16 cellular contexts compared by ENCODE assay signal in the genomic region with DNA sequence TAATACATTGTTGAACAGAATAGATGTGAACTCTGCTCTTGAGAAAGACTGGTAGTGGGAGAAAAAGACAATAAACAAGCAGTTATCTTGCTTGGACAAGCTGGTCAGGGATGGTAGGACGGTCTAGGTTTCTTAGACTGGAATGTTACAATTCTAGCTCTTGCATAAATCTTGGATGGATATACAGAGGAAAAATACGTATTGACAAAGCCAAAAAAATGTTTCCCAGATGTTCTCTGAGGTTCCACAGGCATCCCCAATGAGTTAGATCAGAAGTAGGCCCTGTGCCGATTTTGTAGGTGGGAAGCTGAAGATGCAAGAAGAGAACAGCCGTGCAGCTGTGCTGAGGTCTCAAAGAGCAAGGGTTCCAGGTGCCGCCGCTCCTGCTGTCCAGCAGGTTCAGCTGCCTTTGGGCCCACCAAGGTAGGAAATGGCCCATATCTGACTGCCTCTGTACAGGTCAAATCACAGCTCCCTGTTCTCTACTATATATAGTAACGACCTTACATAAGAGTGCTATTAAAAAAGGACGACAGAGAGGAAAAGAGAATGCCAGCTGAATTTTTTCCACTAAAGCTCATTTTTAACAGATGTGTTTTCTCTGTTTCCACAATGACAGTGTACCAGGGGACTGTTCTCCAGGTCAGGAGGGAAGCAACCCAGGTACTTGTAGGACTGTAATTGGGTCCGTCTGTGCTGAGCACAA.
DNase-seq lines count a peak whose midpoint lies in the region; ATAC-seq and TF ChIP-seq lines count a peak whose summit lies in the region.
"Had no signal": no experiment of that assay in that cellular context is flagged by ENCODE, and none has a peak within 500 bp of the region (broad histone marks: within the 10 kb centered on the region; RNA-seq: fewer than 3 reads in every experiment).

No MANE protein-coding gene starts in this region.

- TF ChIP-seq CTCF in AG10803 (conservative IDR thresholded peaks at IDR 0.05; ENCODE audit: low read length) = no peak
- no peak for TF ChIP-seq CTCF in brain (conservative IDR thresholded peaks at IDR 0.05)
- TF ChIP-seq CTCF in right atrium auricular region (IDR thresholded peaks at IDR 0.05) = no peak
- TF ChIP-seq CTCF in gastrocnemius medialis (IDR thresholded peaks at IDR 0.05 in 4 of 5, conservative IDR thresholded peaks at IDR 0.05 in 1 of 5) = no peak

- ATAC-seq in gastrocnemius medialis = peak; percentile 81 to 86
- ATAC-seq in activated T-cell treated with anti-CD3 and anti-CD28 coated beads, Interleukin-2, amount 50 U/mL, for 72 hours (replicated peaks in 1 of 2) = no peak
- ATAC-seq in HG02938 (IDR thresholded peaks at IDR 0.05; ENCODE audit: unreplicated experiment) = no peak
- ATAC-seq: activated T-cell treated with anti-CD3 and anti-CD28 coated beads, Interleukin-2, amount 50 U/mL, for 4 hours had no signal

- no peak overlapping the region for H3K4me3 ChIP-seq in AG10803 (ENCODE audit: low read length)
- H3K4me3 ChIP-seq in right atrium auricular region = no peak overlapping the region
- H3K4me3 ChIP-seq in gastrocnemius medialis = peak overlapping the region in 2 of 4 donors; percentile 18 to 24

- peaks cover 71% of the 10 kb centered on the region for H3K36me3 Mint-ChIP-seq in brain
- H3K36me3 Mint-ChIP-seq in activated T-cell treated with anti-CD3 and anti-CD28 coated beads, Interleukin-2, amount 50 U/mL, for 72 hours (ENCODE audit: insufficient read depth in 2 of 2) = peaks cover 0 to 2% of the 10 kb centered on the region in 2 donors

- peak; percentile 95 for DNase-seq in AG10803 (ENCODE audit: low read depth)
- no peak for DNase-seq in right atrium auricular region (ENCODE audit: low spot score)
- peak in 1 of 2 donors; percentile 47 for DNase-seq in gastrocnemius medialis
- DNase-seq in activated T-cell treated with anti-CD3 and anti-CD28 coated beads, Interleukin-2, amount 50 U/mL, for 72 hours = no peak
- no peak for DNase-seq in AG08396 (ENCODE audit: low spot score)
- no peak for DNase-seq in activated naive CD4-positive, alpha-beta T cell treated with Interleukin-2 at 50 U/mL for 16 hours
- DNase-seq: activated CD4-positive, alpha-beta T cell treated with anti-CD3 and anti-CD28 coated beads for 4 hours; activated T-cell treated with anti-CD3 and anti-CD28 coated beads, Interleukin-2, amount 50 U/mL, for 4 hours; brain microvascular endothelial cell; H9; midbrain; NCI-H2227 treated with DMSO at 0.1 percent for 48 hours; retina had no signal

- H3K4me1 ChIP-seq in right atrium auricular region (peaks cover 0 to 77% of the 10 kb centered on the region in 2 donors), gastrocnemius medialis (peaks cover 53 to 62% of the 10 kb centered on the region in 2 donors)

- no peaks in the 10 kb centered on the region for H3K27me3 Mint-ChIP-seq in brain
- peaks cover 27% of the 10 kb centered on the region for H3K27me3 Mint-ChIP-seq in activated T-cell treated with anti-CD3 and anti-CD28 coated beads, Interleukin-2, amount 50 U/mL, for 72 hours (ENCODE audit: low read depth)

- H3K4me1 Mint-ChIP-seq in brain = peaks cover 40% of the 10 kb centered on the region
- peaks cover 18% of the 10 kb centered on the region for H3K4me1 Mint-ChIP-seq in activated T-cell treated with anti-CD3 and anti-CD28 coated beads, Interleukin-2, amount 50 U/mL, for 72 hours (ENCODE audit: low read depth)

- peak overlapping the region in 3 of 5 experiments; percentile 28 to 76 (median 32) for H3K27ac Mint-ChIP-seq in brain
- no peak overlapping the region for H3K27ac Mint-ChIP-seq in activated T-cell treated with anti-CD3 and anti-CD28 coated beads, Interleukin-2, amount 50 U/mL, for 72 hours
- H3K27ac Mint-ChIP-seq: stimulated activated naive CD8-positive, alpha-beta T cell treated with anti-CD3 and anti-CD28 coated beads, Interleukin-15, Interleukin-2, amounts not matched to agents 100 ng/mL and 50 ng/mL, for 24 hours had no signal

- H3K36me3 ChIP-seq in right atrium auricular region = peaks cover 34% of the 10 kb centered on the region
- H3K36me3 ChIP-seq in gastrocnemius medialis = no peaks in the 10 kb centered on the region

- H3K27me3 ChIP-seq in right atrium auricular region (no peaks in the 10 kb centered on the region), gastrocnemius medialis (no peaks in the 10 kb centered on the region)
- H3K27me3 ChIP-seq: brain microvascular endothelial cell had no signal

- intact Hi-C loops in gastrocnemius medialis (cut with DNase I; ENCODE audit: low total_unique reads) = no loop called here

- H3K4me3 Mint-ChIP-seq in brain = no peak overlapping the region
- H3K4me3 Mint-ChIP-seq in activated T-cell treated with anti-CD3 and anti-CD28 coated beads, Interleukin-2, amount 50 U/mL, for 72 hours = no peak overlapping the region
- H3K4me3 Mint-ChIP-seq: activated T-cell treated with anti-CD3 and anti-CD28 coated beads, Interleukin-2, amount 50 U/mL, for 4 hours; H9; stimulated activated naive CD8-positive, alpha-beta T cell treated with anti-CD3 and anti-CD28 coated beads, Interleukin-15, Interleukin-2, amounts not matched to agents 100 ng/mL and 50 ng/mL, for 24 hours had no signal

- peak overlapping the region; percentile 67 to 77 for H3K27ac ChIP-seq in right atrium auricular region
- H3K27ac ChIP-seq in gastrocnemius medialis = peak overlapping the region; percentile 58 to 81 (median 65)
- H3K27ac ChIP-seq: brain microvascular endothelial cell had no signal

- H3K9me3 Mint-ChIP-seq in brain = peaks cover 0 to 10% (median 0%) of the 10 kb centered on the region in 5 experiments
- peaks cover 0 to 3% of the 10 kb centered on the region in 2 donors for H3K9me3 Mint-ChIP-seq in activated T-cell treated with anti-CD3 and anti-CD28 coated beads, Interleukin-2, amount 50 U/mL, for 72 hours
- H3K9me3 Mint-ChIP-seq: activated T-cell treated with anti-CD3 and anti-CD28 coated beads, Interleukin-2, amount 50 U/mL, for 4 hours; H9; stimulated activated naive CD8-positive, alpha-beta T cell treated with anti-CD3 and anti-CD28 coated beads, Interleukin-15, Interleukin-2, amounts not matched to agents 100 ng/mL and 50 ng/mL, for 24 hours had no signal

- TF ChIP-seq POLR2A in gastrocnemius medialis (IDR thresholded peaks at IDR 0.05) = no peak

- no peaks in the 10 kb centered on the region for H3K9me3 ChIP-seq in right atrium auricular region
- H3K9me3 ChIP-seq in gastrocnemius medialis = no peaks in the 10 kb centered on the region

- in situ Hi-C loops in gastrocnemius medialis (cut with MboI; ENCODE audit: low sequenced_read_pairs in 4 of 4) = no loop called here

Comparison
In these comparisons a context has a peak if more than half of its experiments do, and no peak if none do; other contexts are left out.
1. ATAC-seq: peak in gastrocnemius medialis (2 of 2); none in activated T-cell treated with anti-CD3 and anti-CD28 coated beads, Interleukin-2, amount 50 U/mL, for 72 hours (0 of 2) and HG02938 (single experiment).